ENCODE assay signal across 16 cellular contexts in genomic region chr15:98927057-98927456, GRCh38.
DNase-seq lines count a peak whose midpoint lies in the region; ATAC-seq and TF ChIP-seq lines count a peak whose summit lies in the region.
"Had no signal": no experiment of that assay in that cellular context is flagged by ENCODE, and none has a peak within 500 bp of the region (broad histone marks: within the 10 kb centered on the region; RNA-seq: fewer than 3 reads in every experiment).

No MANE protein-coding gene starts in this region.

- H3K27me3 ChIP-seq in adipocyte (replicated peaks; ENCODE audit: control insufficient read depth, insufficient read depth, low read length) (no peaks in the 10 kb centered on the region), muscle layer of colon (ENCODE audit: control insufficient read depth in 1 of 2, insufficient read depth in 2 of 2, low read length in 2 of 2) (no peaks in the 10 kb centered on the region), upper lobe of left lung (no peaks in the 10 kb centered on the region)
- H3K27me3 ChIP-seq: SJSA1 had no signal

- H3K4me1 ChIP-seq in adipocyte (ENCODE audit: control insufficient read depth, insufficient read depth, low read length) (peaks cover 19% of the 10 kb centered on the region), muscle layer of colon (ENCODE audit: insufficient read depth, low read length) (peaks cover 25% of the 10 kb centered on the region), upper lobe of left lung (peaks cover 3 to 9% (median 6%) of the 10 kb centered on the region in 4 donors)
- H3K4me1 ChIP-seq: SJSA1 had no signal

- TF ChIP-seq POLR2A in upper lobe of left lung (IDR thresholded peaks at IDR 0.05) = no peak

- DNase-seq in adipocyte (ENCODE audit: low read depth) (peak; percentile 54), fibroblast of pulmonary artery (ENCODE audit: low read depth) (peak; percentile 26), upper lobe of left lung (no peak), dedifferentiated amniotic fluid mesenchymal stem cell (ENCODE audit: extremely low spot score) (no peak), SHP77 treated with DMSO at 0.1 percent for 48 hours (lab: John Stamatoyannopoulos, UW) (no peak)
- DNase-seq: activated CD4-positive, alpha-beta T cell treated with anti-CD3 and anti-CD28 coated beads, Interleukin-2, amount 10 ng/mL, durations not matched to agents 24 days and 14 days; activated naive CD8-positive, alpha-beta T cell treated with anti-CD3 and anti-CD28 coated beads for 36 hours; activated T-cell treated with anti-CD3 and anti-CD28 coated beads, Interleukin-2, amount 50 U/mL, for 1 hour; DMS153; NCI-H1092 treated with DMSO at 0.1 percent for 48 hours; NCI-H226; stimulated activated CD4-positive, alpha-beta T cell treated with anti-CD3 and anti-CD28 coated beads, Interleukin-15, amount 100 ng/mL, for 24 hours; stimulated activated naive CD8-positive, alpha-beta T cell treated with anti-CD3 and anti-CD28 coated beads, Interleukin-15, amount 100 ng/mL, for 72 hours had no signal

- TF ChIP-seq EP300 in upper lobe of left lung (IDR thresholded peaks at IDR 0.05) = no peak

- H3K27ac ChIP-seq in muscle layer of colon (ENCODE audit: low read depth, low read length) = peak overlapping the region; percentile 29
- H3K27ac ChIP-seq in upper lobe of left lung = peak overlapping the region in 3 of 4 donors; percentile 26 to 50 (median 31)
- H3K27ac ChIP-seq: SJSA1 had no signal

- H3K9me3 ChIP-seq in adipocyte (ENCODE audit: control insufficient read depth, low read length) (no peaks in the 10 kb centered on the region), muscle layer of colon (ENCODE audit: low read length) (no peaks in the 10 kb centered on the region), upper lobe of left lung (no peaks in the 10 kb centered on the region)
- H3K9me3 ChIP-seq: SJSA1 had no signal

- no peak overlapping the region for H3K9ac ChIP-seq in adipocyte (ENCODE audit: low read length)
- no peak overlapping the region for H3K9ac ChIP-seq in muscle layer of colon (ENCODE audit: low read length)

- H3K36me3 ChIP-seq in adipocyte (ENCODE audit: control insufficient read depth, insufficient read depth, low read length, severe bottlenecking) (peaks cover 39% of the 10 kb centered on the region), muscle layer of colon (ENCODE audit: insufficient read depth, low read length) (peaks cover 52% of the 10 kb centered on the region), upper lobe of left lung (peaks cover 7 to 75% (median 29%) of the 10 kb centered on the region in 4 donors)

- ATAC-seq in upper lobe of left lung (ENCODE audit: low FRiP score in 2 of 2) (peak in 1 of 2 donors; percentile 55), HG02938 (IDR thresholded peaks at IDR 0.05; ENCODE audit: unreplicated experiment) (no peak)
- ATAC-seq: stimulated activated naive CD8-positive, alpha-beta T cell treated with anti-CD3 and anti-CD28 coated beads, Interleukin-15, amount 100 ng/mL, for 72 hours had no signal

- 40 to 51% methylated on average over 3 of the region's 3 CpGs for WGBS in upper lobe of left lung, 2 donors

- no peak overlapping the region for H3K4me3 ChIP-seq in adipocyte (ENCODE audit: low read length)
- no peak overlapping the region for H3K4me3 ChIP-seq in fibroblast of pulmonary artery (replicated peaks; ENCODE audit: low read depth, low read length)
- no peak overlapping the region for H3K4me3 ChIP-seq in muscle layer of colon (ENCODE audit: low read depth in 1 of 2, low read length in 2 of 2)
- no peak overlapping the region for H3K4me3 ChIP-seq in upper lobe of left lung
- H3K4me3 ChIP-seq: SJSA1 had no signal

- TF ChIP-seq CTCF in fibroblast of pulmonary artery (IDR thresholded peaks at IDR 0.05; ENCODE audit: low read length, missing control alignments) (no peak), upper lobe of left lung (IDR thresholded peaks at IDR 0.05) (no peak)

Comparison
In these comparisons a context has a peak if more than half of its experiments do, and no peak if none do; other contexts are left out.
1. DNase-seq: peak in adipocyte (single experiment) and fibroblast of pulmonary artery (single experiment); none in upper lobe of left lung (0 of 2), dedifferentiated amniotic fluid mesenchymal stem cell (single experiment) and SHP77 treated with DMSO at 0.1 percent for 48 hours (single experiment).